In genomic region chr2:215535726-215536125, GRCh38 we compare ENCODE assay signal across 16 cellular contexts.
A peak's percentile ranks its signal among the peaks of the same experiment; 100 is the strongest.
DNase-seq lines count a peak whose midpoint lies in the region; ATAC-seq and TF ChIP-seq lines count a peak whose summit lies in the region.
"Had no signal": no experiment of that assay in that cellular context is flagged by ENCODE, and none has a peak within 500 bp of the region (broad histone marks: within the 10 kb centered on the region; RNA-seq: fewer than 3 reads in every experiment).

No MANE protein-coding gene starts in this region.

- H3K23ac ChIP-seq in trophoblast cell (ENCODE audit: low read length), result no peak overlapping the region

- ATAC-seq in GM18868 (IDR thresholded peaks at IDR 0.05; ENCODE audit: unreplicated experiment) (no peak), HG03439 (IDR thresholded peaks at IDR 0.05; ENCODE audit: unreplicated experiment) (no peak)

- H3K79me1 ChIP-seq in trophoblast cell (ENCODE audit: low read length), result peaks cover 5% of the 10 kb centered on the region

- H3K36me3 Mint-ChIP-seq in HFFc6 (ENCODE audit: low read depth), result peaks cover 22% of the 10 kb centered on the region
- H3K36me3 Mint-ChIP-seq: activated naive CD8-positive, alpha-beta T cell treated with anti-CD3 and anti-CD28 coated beads for 36 hours; CD4-positive, alpha-beta memory T cell had no signal

- H2AFZ ChIP-seq in trophoblast cell (ENCODE audit: insufficient read depth, low read length, poor library complexity), result no peak overlapping the region

- H3K4me1 Mint-ChIP-seq in HFFc6 (ENCODE audit: low read depth), result peaks cover 88% of the 10 kb centered on the region
- H3K4me1 Mint-ChIP-seq: activated CD4-positive, alpha-beta T cell treated with anti-CD3 and anti-CD28 coated beads, Interleukin-2, amount 10 ng/mL, durations not matched to agents 7 days and 5 days; activated naive CD8-positive, alpha-beta T cell treated with anti-CD3 and anti-CD28 coated beads for 36 hours; CD4-positive, alpha-beta memory T cell had no signal

- H3K18ac ChIP-seq in trophoblast cell (ENCODE audit: low read length), result no peak overlapping the region

- H4K12ac ChIP-seq in trophoblast cell (ENCODE audit: low read depth, low read length), result no peak overlapping the region

- no CpG with 5 or more reads among the region's 1 CpG for WGBS in trophoblast cell (ENCODE audit: extremely low coverage, insufficient coverage, insufficient read length)

- TF ChIP-seq CTCF in HFFc6 (IDR thresholded peaks at IDR 0.05) (no peak), fibroblast of mammary gland (conservative IDR thresholded peaks at IDR 0.05; ENCODE audit: control insufficient read depth, insufficient read depth, low read depth, low read length) (no peak)

- H3K14ac ChIP-seq in trophoblast cell (ENCODE audit: low read length), result no peak overlapping the region

- peak overlapping the region; percentile 60 for H3K27ac ChIP-seq in SJSA1
- peak overlapping the region; percentile 56 for H3K27ac ChIP-seq in trophoblast cell (ENCODE audit: low read depth, low read length)
- H3K27ac ChIP-seq: SJCRH30 had no signal

- no peaks in the 10 kb centered on the region for H3K79me2 ChIP-seq in trophoblast cell (ENCODE audit: control insufficient read depth, insufficient read depth, low read length, poor library complexity)

- H4K8ac ChIP-seq in trophoblast cell (ENCODE audit: low read depth, low read length), result no peak overlapping the region

- H3K9me3 Mint-ChIP-seq in HFFc6, result peaks cover 18% of the 10 kb centered on the region
- H3K9me3 Mint-ChIP-seq: activated CD4-positive, alpha-beta T cell treated with anti-CD3 and anti-CD28 coated beads, Interleukin-2, amount 10 ng/mL, durations not matched to agents 7 days and 5 days had no signal

- no peaks in the 10 kb centered on the region for H3K9me3 ChIP-seq in SJSA1 (replicated peaks)
- H3K9me3 ChIP-seq in trophoblast cell (ENCODE audit: insufficient read depth, low read depth, low read length), result peaks cover 6% of the 10 kb centered on the region
- H3K9me3 ChIP-seq: SJCRH30 had no signal

- no peaks in the 10 kb centered on the region for H3K27me3 Mint-ChIP-seq in HFFc6 (ENCODE audit: insufficient read depth)
- H3K27me3 Mint-ChIP-seq: CD4-positive, alpha-beta memory T cell; progenitor cell of endocrine pancreas had no signal

- H4K91ac ChIP-seq in trophoblast cell (ENCODE audit: low read depth, low read length), result no peak overlapping the region

- no peak overlapping the region for H2BK5ac ChIP-seq in trophoblast cell (ENCODE audit: low read depth, low read length, poor library complexity)

- H3K36me3 ChIP-seq in SJSA1 (no peaks in the 10 kb centered on the region), trophoblast cell (ENCODE audit: control insufficient read depth in 1 of 2, insufficient read depth in 2 of 2, low read length in 2 of 2) (no peaks in the 10 kb centered on the region)
- H3K36me3 ChIP-seq: SJCRH30 had no signal

- H2BK12ac ChIP-seq in trophoblast cell (ENCODE audit: low read length), result no peak overlapping the region

- H2AK5ac ChIP-seq in trophoblast cell (ENCODE audit: low read length), result no peak overlapping the region

- H3K27me3 ChIP-seq in SJSA1 (replicated peaks), result no peaks in the 10 kb centered on the region
- H3K27me3 ChIP-seq in trophoblast cell (ENCODE audit: insufficient read depth, low read length), result no peaks in the 10 kb centered on the region
- H3K27me3 ChIP-seq: SJCRH30 had no signal

- DNase-seq in HFFc6, result peak; percentile 31
- peak in 1 of 2 experiments; percentile 47 for DNase-seq in SJSA1 (ENCODE audit: low read depth in 1 of 2, low spot score in 2 of 2)
- DNase-seq in fibroblast of mammary gland (ENCODE audit: low read depth), result peak; percentile 51
- DNase-seq in trophoblast cell, result peak in 1 of 2 donors; percentile 40
- DNase-seq in activated naive CD4-positive, alpha-beta T cell (lab: John Stamatoyannopoulos, UW), result no peak
- DNase-seq: activated CD4-positive, alpha-beta T cell treated with anti-CD3 and anti-CD28 coated beads, Interleukin-2, amount 10 ng/mL, durations not matched to agents 7 days and 5 days; activated naive CD8-positive, alpha-beta T cell treated with anti-CD3 and anti-CD28 coated beads for 36 hours; activated T-cell treated with anti-CD3 and anti-CD28 coated beads, Interleukin-2, amount 50 U/mL, for 24 hours; CD4-positive, alpha-beta memory T cell; head of caudate nucleus; MV-4-11; NCI-H2171 treated with DMSO at 0.1 percent for 48 hours; SJCRH30 had no signal

- no peak overlapping the region for H3K4ac ChIP-seq in trophoblast cell (ENCODE audit: low read depth, low read length)

- peak overlapping the region; percentile 57 for H3K27ac Mint-ChIP-seq in HFFc6
- H3K27ac Mint-ChIP-seq: activated CD4-positive, alpha-beta T cell treated with anti-CD3 and anti-CD28 coated beads, Interleukin-2, amount 10 ng/mL, durations not matched to agents 7 days and 5 days; activated naive CD8-positive, alpha-beta T cell treated with anti-CD3 and anti-CD28 coated beads for 36 hours; activated T-cell treated with anti-CD3 and anti-CD28 coated beads, Interleukin-2, amount 50 U/mL, for 24 hours; CD4-positive, alpha-beta memory T cell; progenitor cell of endocrine pancreas had no signal

- no peak overlapping the region for H3K4me3 Mint-ChIP-seq in HFFc6
- H3K4me3 Mint-ChIP-seq: activated CD4-positive, alpha-beta T cell treated with anti-CD3 and anti-CD28 coated beads, Interleukin-2, amount 10 ng/mL, durations not matched to agents 7 days and 5 days; activated naive CD8-positive, alpha-beta T cell treated with anti-CD3 and anti-CD28 coated beads for 36 hours; activated T-cell treated with anti-CD3 and anti-CD28 coated beads, Interleukin-2, amount 50 U/mL, for 24 hours; CD4-positive, alpha-beta memory T cell had no signal

- H3K4me3 ChIP-seq in SJSA1 (no peak overlapping the region), fibroblast of mammary gland (ENCODE audit: control insufficient read depth, low read depth, low read length) (no peak overlapping the region), trophoblast cell (ENCODE audit: low read depth, low read length) (no peak overlapping the region)
- H3K4me3 ChIP-seq: SJCRH30 had no signal

- H3K4me1 ChIP-seq in SJSA1 (replicated peaks) (peaks cover 40% of the 10 kb centered on the region), trophoblast cell (ENCODE audit: control insufficient read depth in 1 of 2, insufficient read depth in 2 of 2, low read length in 2 of 2) (peaks cover 0 to 2% of the 10 kb centered on the region in 2 experiments)

- no peak overlapping the region for H3K4me2 ChIP-seq in trophoblast cell (ENCODE audit: low read length)

- H2BK120ac ChIP-seq in trophoblast cell (ENCODE audit: insufficient read depth, low read length, poor library complexity), result no peak overlapping the region

- no peak overlapping the region for H3K9ac ChIP-seq in trophoblast cell (ENCODE audit: low read length)

Comparison
In these comparisons a context has a peak if more than half of its experiments do, and no peak if none do; other contexts are left out.
1. DNase-seq: peak in HFFc6 (single experiment) and fibroblast of mammary gland (single experiment); none in activated naive CD4-positive, alpha-beta T cell (0 of 4).